11 cellular contexts compared by ENCODE assay signal in the genomic region with DNA sequence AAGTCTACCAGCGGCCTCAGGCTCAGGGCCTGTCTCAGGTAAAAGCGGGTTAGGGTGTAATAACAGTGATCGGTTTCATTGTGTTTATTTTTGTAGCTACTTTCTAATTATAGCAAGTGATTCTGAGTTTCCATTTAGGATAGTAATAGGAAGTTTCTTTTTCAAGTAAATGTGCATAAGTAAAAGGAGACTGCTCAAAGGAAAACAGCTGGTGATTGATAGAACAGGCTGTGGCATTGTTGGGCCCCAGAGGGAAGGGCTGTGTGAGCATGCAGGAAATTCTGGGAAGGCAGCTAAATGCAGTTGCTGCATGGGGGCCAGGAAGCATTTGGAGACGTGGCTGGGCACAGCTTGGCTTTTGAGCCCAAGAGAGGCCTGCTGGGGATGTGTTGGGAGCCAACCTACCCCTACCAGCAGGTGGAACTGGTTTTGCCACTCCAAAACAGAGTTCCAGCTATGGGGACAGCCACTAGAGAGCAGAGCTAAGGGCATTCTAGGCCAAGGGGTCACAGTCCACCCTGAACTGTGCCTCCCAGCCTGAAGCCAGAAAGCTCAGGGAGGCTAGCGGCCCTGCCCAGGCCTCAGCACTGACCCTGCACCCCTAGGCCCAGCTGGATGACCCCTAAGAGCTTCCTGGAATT. TPM values are rescaled to one million over a fixed set of nuclear protein-coding genes. Genes with fewer than 3 reads are reported as not detected.
DNase-seq lines count a peak whose midpoint lies in the region; ATAC-seq and TF ChIP-seq lines count a peak whose summit lies in the region.
"Had no signal": no experiment of that assay in that cellular context is flagged by ENCODE, and none has a peak within 500 bp of the region (broad histone marks: within the 10 kb centered on the region; RNA-seq: fewer than 3 reads in every experiment).

No MANE protein-coding gene starts in this region.

- H3K27ac ChIP-seq in body of pancreas (no peak overlapping the region), upper lobe of right lung (peak overlapping the region; percentile 36)
- H3K27ac ChIP-seq: epithelial cell of prostate had no signal

- peak overlapping the region; percentile 69 to 81 for H3K27ac Mint-ChIP-seq in natural killer cell
- peak overlapping the region in 1 of 2 donors; percentile 78 for H3K27ac Mint-ChIP-seq in natural killer cell treated with Interleukin-12 subunit alpha and Interleukin-12 subunit beta and Interleukin-15 and Interleukin-18, amount 100 ng/mL, for 72 hours

- intact Hi-C loops in natural killer cell (cut with micrococcal nuclease) (loop anchor here (5.0 kb wide), 2 partner anchors 121 to 456 kb away; partner anchors contain the start of gene NKD1), body of pancreas (cut with DNase I) (loop anchor here (10.0 kb wide), 1 partner anchor 424 kb away; no protein-coding TSS in a partner anchor), upper lobe of right lung (cut with DNase I) (loop anchor here (10.0 kb wide), 1 partner anchor 294 kb away; no protein-coding TSS in a partner anchor)

- H3K4me3 ChIP-seq in body of pancreas (no peak overlapping the region), upper lobe of right lung (no peak overlapping the region)

- ATAC-seq in natural killer cell (no peak), body of pancreas (peak; percentile 40), upper lobe of right lung (peak; percentile 71)
- no peak for ATAC-seq in natural killer cell treated with Interleukin-12 subunit alpha and Interleukin-12 subunit beta and Interleukin-15 and Interleukin-18, amount 100 ng/mL, for 72 hours

- DNase-seq in natural killer cell, result no peak
- no peak for DNase-seq in natural killer cell treated with Interleukin-12 subunit alpha and Interleukin-12 subunit beta and Interleukin-15 and Interleukin-18, amount 100 ng/mL, for 72 hours (ENCODE audit: low spot score)
- DNase-seq in body of pancreas, result peak in 2 of 4 donors; percentile 36 to 55
- DNase-seq in medulla oblongata (ENCODE audit: extremely low spot score), result peak; percentile 42
- DNase-seq in upper lobe of right lung, result no peak
- DNase-seq in DMS79 treated with DMSO at 0.1 percent for 48 hours (lab: John Stamatoyannopoulos, UW), result no peak
- no peak for DNase-seq in SKM-1 treated with dmso at 0.1 percent for 144 hours (lab: John Stamatoyannopoulos, UW; ENCODE audit: unreplicated experiment)
- DNase-seq in midbrain (lab: John Stamatoyannopoulos, UW), result no peak
- DNase-seq: activated CD4-positive, CD25-positive, alpha-beta regulatory T cell; RPMI8226 had no signal

- TF ChIP-seq CTCF in natural killer cell (IDR thresholded peaks at IDR 0.05) (no peak), body of pancreas (IDR thresholded peaks at IDR 0.05) (peak in 2 of 7 experiments; percentile 14 to 39), upper lobe of right lung (IDR thresholded peaks at IDR 0.05) (no peak)

- H3K9me3 ChIP-seq in body of pancreas (peaks cover 0 to 11% (median 2%) of the 10 kb centered on the region in 3 donors), upper lobe of right lung (peaks cover 7% of the 10 kb centered on the region)

- H3K27me3 ChIP-seq in body of pancreas (peaks cover 0 to 5% of the 10 kb centered on the region in 2 donors), upper lobe of right lung (no peaks in the 10 kb centered on the region)

- no peaks in the 10 kb centered on the region for H3K36me3 ChIP-seq in body of pancreas (replicated peaks in 1 of 2; ENCODE audit: insufficient read depth in 1 of 2, low read depth in 2 of 2)
- no peaks in the 10 kb centered on the region for H3K36me3 ChIP-seq in upper lobe of right lung

- peaks cover 8% of the 10 kb centered on the region for H3K36me3 Mint-ChIP-seq in natural killer cell
- H3K36me3 Mint-ChIP-seq in natural killer cell treated with Interleukin-12 subunit alpha and Interleukin-12 subunit beta and Interleukin-15 and Interleukin-18, amount 100 ng/mL, for 72 hours, result peaks cover 21% of the 10 kb centered on the region

- H3K4me1 ChIP-seq in body of pancreas (peaks cover 14% of the 10 kb centered on the region), upper lobe of right lung (peaks cover 8% of the 10 kb centered on the region)

- peaks cover 23 to 35% of the 10 kb centered on the region in 2 donors for H3K4me1 Mint-ChIP-seq in natural killer cell
- H3K4me1 Mint-ChIP-seq in natural killer cell treated with Interleukin-12 subunit alpha and Interleukin-12 subunit beta and Interleukin-15 and Interleukin-18, amount 100 ng/mL, for 72 hours (ENCODE audit: low read depth in 2 of 2), result peaks cover 24 to 38% of the 10 kb centered on the region in 2 donors

- H3K27me3 Mint-ChIP-seq in natural killer cell (ENCODE audit: low read depth in 2 of 2), result no peaks in the 10 kb centered on the region
- no peaks in the 10 kb centered on the region for H3K27me3 Mint-ChIP-seq in natural killer cell treated with Interleukin-12 subunit alpha and Interleukin-12 subunit beta and Interleukin-15 and Interleukin-18, amount 100 ng/mL, for 72 hours

- H3K4me3 Mint-ChIP-seq in natural killer cell, result peak overlapping the region; percentile 25
- no peak overlapping the region for H3K4me3 Mint-ChIP-seq in natural killer cell treated with Interleukin-12 subunit alpha and Interleukin-12 subunit beta and Interleukin-15 and Interleukin-18, amount 100 ng/mL, for 72 hours

- peaks cover 0 to 4% of the 10 kb centered on the region in 2 donors for H3K9me3 Mint-ChIP-seq in natural killer cell
- peaks cover 7% of the 10 kb centered on the region for H3K9me3 Mint-ChIP-seq in natural killer cell treated with Interleukin-12 subunit alpha and Interleukin-12 subunit beta and Interleukin-15 and Interleukin-18, amount 100 ng/mL, for 72 hours

- WGBS in body of pancreas, 2 donors, result 58 to 61% methylated on average over 4 to 5 of the region's 5 CpGs

- no peak for TF ChIP-seq POLR2A in body of pancreas (IDR thresholded peaks at IDR 0.05)

RNA-seq across cellular contexts. Expression of gene SNX20, which starts 12.6 kb away (rescaled TPM):
- total RNA-seq in natural killer cell (10 to 100 TPM; 33.0 to 53.9 (median 51.7) TPM), body of pancreas (1 to 10 TPM in 1 of 2 donors, under 1 TPM in 1; 0.99 to 2.1 TPM), upper lobe of right lung (9.2 TPM)
- total RNA-seq in natural killer cell treated with Interleukin-12 subunit alpha and Interleukin-12 subunit beta and Interleukin-15 and Interleukin-18, amount 100 ng/mL, for 72 hours, result 10 to 100 TPM; 26.2 to 38.4 TPM

RNA-seq across cellular contexts. Expression of gene NOD2, which starts 24.9 kb away (rescaled TPM):
- total RNA-seq in natural killer cell (1 to 10 TPM; 2.8 to 8.6 (median 2.9) TPM), body of pancreas (1 to 10 TPM in 1 of 2 donors, under 1 TPM in 1; 0.33 to 1.8 TPM), upper lobe of right lung (4.2 TPM)
- total RNA-seq in natural killer cell treated with Interleukin-12 subunit alpha and Interleukin-12 subunit beta and Interleukin-15 and Interleukin-18, amount 100 ng/mL, for 72 hours, result 10 to 100 TPM in 1 of 2 donors, 1 to 10 TPM in 1; 3.7 to 11.2 TPM

Comparison
In these comparisons a context has a peak if more than half of its experiments do, and no peak if none do; other contexts are left out.
1. ATAC-seq: peak in body of pancreas (single experiment) and upper lobe of right lung (single experiment); none in natural killer cell (0 of 3) and natural killer cell treated with Interleukin-12 subunit alpha and Interleukin-12 subunit beta and Interleukin-15 and Interleukin-18, amount 100 ng/mL, for 72 hours (0 of 2).